Comparison of ENCODE assay signal across 10 cellular contexts in genomic region chr12:130873825-130874224, GRCh38. TPM values are rescaled to one million over a fixed set of nuclear protein-coding genes. Genes with fewer than 3 reads are reported as not detected.
DNase-seq lines count a peak whose midpoint lies in the region; ATAC-seq, FAIRE-seq and TF ChIP-seq lines count a peak whose summit lies in the region.
"Had no signal": no experiment of that assay in that cellular context is flagged by ENCODE, and none has a peak within 500 bp of the region (broad histone marks: within the 10 kb centered on the region; RNA-seq: fewer than 3 reads in every experiment).

No MANE protein-coding gene starts in this region.

- ATAC-seq in HG03460 (IDR thresholded peaks at IDR 0.05; ENCODE audit: unreplicated experiment) (no peak), GM21576 (IDR thresholded peaks at IDR 0.05; ENCODE audit: unreplicated experiment) (no peak), HG03135 (IDR thresholded peaks at IDR 0.05; ENCODE audit: unreplicated experiment) (no peak), GM19397 (IDR thresholded peaks at IDR 0.05; ENCODE audit: unreplicated experiment) (no peak)

- peak overlapping the region; percentile 82 for H3K9ac ChIP-seq in keratinocyte (ENCODE audit: control insufficient read depth, extremely low read depth, insufficient read depth, low read length)

- intact Hi-C loops in CD14-positive monocyte (cut with micrococcal nuclease): loop anchor here (5.0 to 10.0 kb wide), 2 partner anchors 37 to 1621 kb away; partner anchors contain the start of genes FBRSL1 (in 1 of the 2) and STX2 (in 1 of the 2)
- intact Hi-C loops in activated CD4-positive, alpha-beta memory T cell treated with anti-CD3 and anti-CD28 coated beads for 36 hours (cut with micrococcal nuclease): loop anchor here (1.0 to 10.0 kb wide), 5 partner anchors 112 to 1021 kb away; partner anchors contain the start of gene ULK1

- no peak for DNase-seq in CD14-positive monocyte (ENCODE audit: low spot score)
- no peak for DNase-seq in HFFc6
- peak; percentile 64 for DNase-seq in activated CD4-positive, alpha-beta memory T cell treated with anti-CD3 and anti-CD28 coated beads for 36 hours
- no peak for DNase-seq in keratinocyte (ENCODE audit: low read depth, low spot score)
- DNase-seq: activated CD8-positive, alpha-beta memory T cell treated with anti-CD3 and anti-CD28 coated beads, Interleukin-2, amount 50 U/mL, for 48 hours; GF-D8 had no signal

- TF ChIP-seq CTCF in CD14-positive monocyte (IDR thresholded peaks at IDR 0.05) (no peak), HFFc6 (IDR thresholded peaks at IDR 0.05) (no peak), keratinocyte (optimal IDR thresholded peaks at IDR 0.05 in 1 of 3, IDR thresholded peaks at IDR 0.05 in 1 of 3, conservative IDR thresholded peaks at IDR 0.05 in 1 of 3; ENCODE audit: extremely low read depth in 1 of 3, insufficient read depth in 2 of 3, low read length in 3 of 3) (no peak)

- peaks cover 16% of the 10 kb centered on the region for H4K20me1 ChIP-seq in keratinocyte (ENCODE audit: control insufficient read depth, extremely low read depth, insufficient read depth, low read length)

- peaks cover 22 to 35% of the 10 kb centered on the region in 2 experiments for H3K36me3 ChIP-seq in keratinocyte (ENCODE audit: control insufficient read depth in 2 of 2, extremely low read depth in 1 of 2, insufficient read depth in 2 of 2, low read length in 2 of 2)

- H3K9me1 ChIP-seq in keratinocyte (ENCODE audit: control insufficient read depth, extremely low read depth, insufficient read depth, low read length): peaks cover 2% of the 10 kb centered on the region

- H3K27ac Mint-ChIP-seq in CD14-positive monocyte (peak overlapping the region in 4 of 7 donors; percentile 1 to 57 (median 18)), HFFc6 (peak overlapping the region; percentile 61; the same call in 1 of the 2 replicates)
- peak overlapping the region; percentile 99 for H3K27ac Mint-ChIP-seq in activated CD4-positive, alpha-beta memory T cell treated with anti-CD3 and anti-CD28 coated beads for 36 hours

- CTCF ChIA-PET in activated CD4-positive, alpha-beta memory T cell treated with anti-CD3 and anti-CD28 coated beads for 36 hours (lab: Charles Lee): interaction anchor here (1.5 kb wide), 1 partner anchor 47 kb away, joined by 5 read pairs; no protein-coding TSS in a partner anchor

- POLR2A ChIA-PET in activated CD4-positive, alpha-beta memory T cell treated with anti-CD3 and anti-CD28 coated beads for 36 hours (lab: Charles Lee): no interaction called here

- H3K4me3 Mint-ChIP-seq in CD14-positive monocyte: no peak overlapping the region
- peak overlapping the region; percentile 94 for H3K4me3 Mint-ChIP-seq in HFFc6
- peak overlapping the region; percentile 99 for H3K4me3 Mint-ChIP-seq in activated CD4-positive, alpha-beta memory T cell treated with anti-CD3 and anti-CD28 coated beads for 36 hours

- peak overlapping the region; percentile 83 for H3K4me2 ChIP-seq in keratinocyte (ENCODE audit: control insufficient read depth, extremely low read depth, insufficient read depth, low read depth, low read length)

- H3K36me3 Mint-ChIP-seq in CD14-positive monocyte: peaks cover 44 to 48% of the 10 kb centered on the region in 2 donors
- H3K36me3 Mint-ChIP-seq in HFFc6 (ENCODE audit: low read depth): peaks cover 42% of the 10 kb centered on the region
- H3K36me3 Mint-ChIP-seq in activated CD4-positive, alpha-beta memory T cell treated with anti-CD3 and anti-CD28 coated beads for 36 hours: peaks cover 58% of the 10 kb centered on the region

- H3K4me1 Mint-ChIP-seq in CD14-positive monocyte: peaks cover 30% of the 10 kb centered on the region
- H3K4me1 Mint-ChIP-seq in HFFc6 (ENCODE audit: low read depth): peaks cover 47% of the 10 kb centered on the region
- H3K4me1 Mint-ChIP-seq in activated CD4-positive, alpha-beta memory T cell treated with anti-CD3 and anti-CD28 coated beads for 36 hours (ENCODE audit: low read depth): peaks cover 52% of the 10 kb centered on the region

- dilution Hi-C loops in keratinocyte (cut with MboI; ENCODE audit: extremely low pct_ligation_motif_present, low sequenced_read_pairs): no loop called here

- no peaks in the 10 kb centered on the region for H3K9me3 ChIP-seq in keratinocyte (ENCODE audit: control insufficient read depth, low read depth, low read length)

- H3K4me3 ChIP-seq in keratinocyte (ENCODE audit: control insufficient read depth in 2 of 3, extremely low read depth in 1 of 3, insufficient read depth in 2 of 3, low read depth in 1 of 3, low read length in 3 of 3): peak overlapping the region; percentile 73 to 79 (median 78)

- no peak for FAIRE-seq in keratinocyte (lab: Jason Lieb, UNC)

- H3K27me3 Mint-ChIP-seq in CD14-positive monocyte (ENCODE audit: low read depth in 3 of 3) (peaks cover 0 to 1% (median 0%) of the 10 kb centered on the region in 3 donors), HFFc6 (ENCODE audit: insufficient read depth) (peaks cover 1% of the 10 kb centered on the region; the same call in 1 of the 2 replicates)
- H3K27me3 Mint-ChIP-seq in activated CD4-positive, alpha-beta memory T cell treated with anti-CD3 and anti-CD28 coated beads for 36 hours: no peaks in the 10 kb centered on the region

- peak overlapping the region; percentile 93 for H3K27ac ChIP-seq in keratinocyte (ENCODE audit: control insufficient read depth, insufficient read depth, low read length)

- H3K27me3 ChIP-seq in keratinocyte (ENCODE audit: control insufficient read depth, extremely low read depth, insufficient read depth, low read length): no peaks in the 10 kb centered on the region

- H3K4me1 ChIP-seq in keratinocyte (ENCODE audit: control insufficient read depth, extremely low read depth, insufficient read depth, low read length): peaks cover 15% of the 10 kb centered on the region

- H3K79me2 ChIP-seq in keratinocyte (ENCODE audit: control insufficient read depth, insufficient read depth, low read length): peaks cover 35% of the 10 kb centered on the region

- peaks cover 0 to 3% (median 0%) of the 10 kb centered on the region in 7 donors for H3K9me3 Mint-ChIP-seq in CD14-positive monocyte
- no peaks in the 10 kb centered on the region for H3K9me3 Mint-ChIP-seq in HFFc6
- H3K9me3 Mint-ChIP-seq in activated CD4-positive, alpha-beta memory T cell treated with anti-CD3 and anti-CD28 coated beads for 36 hours: no peaks in the 10 kb centered on the region

- no peak overlapping the region for H2AFZ ChIP-seq in keratinocyte (ENCODE audit: control insufficient read depth, low read length)

RNA-seq across cellular contexts. Expression of gene RAN, which starts 2.0 kb away (rescaled TPM):
- polyA plus RNA-seq in CD14-positive monocyte: 100 to 1,000 TPM; 366 to 443 TPM
- 1,000 to 10,000 TPM; 1,033 to 1,278 (median 1,071) TPM for total RNA-seq in HFFc6 (2021; fragmentation: NEBNext Ultra II Directional; extraction: Animal tissue kit (Norgen Biotek cat#: 25700))
- total RNA-seq in activated CD4-positive, alpha-beta memory T cell treated with anti-CD3 and anti-CD28 coated beads for 36 hours: 1,000 to 10,000 TPM; 2,100 to 2,144 TPM
- polyA plus RNA-seq in keratinocyte: 1,539 to 2,211 TPM (median 2,045 TPM) in 3 replicates
- 305 TPM for polyA plus RNA-seq in keratinocyte (2011; ENCODE audit: low read depth)
- 2,214 and 2,626 TPM in 2 replicates for polyA plus RNA-seq in keratinocyte (2011; cell fraction: cytosol; rRNA removed)
- polyA plus RNA-seq in keratinocyte (2011; cell fraction: nucleus; rRNA removed): 1,145 and 1,369 TPM in 2 replicates
- polyA plus RNA-seq in keratinocyte (2012; ENCODE audit: low replicate concordance): 822 and 1,372 TPM in 2 replicates
- polyA minus RNA-seq in keratinocyte: 358 to 1,328 TPM (median 961 TPM) in 3 replicates
- polyA minus RNA-seq in keratinocyte (2011; cell fraction: cytosol; rRNA and poly(A)+ RNA removed): 528 TPM
- polyA minus RNA-seq in keratinocyte (2011; cell fraction: nucleus; rRNA and poly(A)+ RNA removed): 168 and 300 TPM in 2 replicates

RNA-seq across cellular contexts. Expression of gene STX2, which starts 34.8 kb away (rescaled TPM):
- polyA plus RNA-seq in CD14-positive monocyte: 1 to 10 TPM; 4.8 to 7.6 TPM
- 10 to 100 TPM; 31.4 to 39.4 (median 34.5) TPM for total RNA-seq in HFFc6 (2021; fragmentation: NEBNext Ultra II Directional; extraction: Animal tissue kit (Norgen Biotek cat#: 25700))
- total RNA-seq in activated CD4-positive, alpha-beta memory T cell treated with anti-CD3 and anti-CD28 coated beads for 36 hours: 10 to 100 TPM; 18.1 to 22.8 TPM
- polyA plus RNA-seq in keratinocyte: 14.8 to 24.1 TPM (median 18.9 TPM) in 3 replicates
- 45.9 TPM for polyA plus RNA-seq in keratinocyte (2011; ENCODE audit: low read depth)
- 12.7 and 18.4 TPM in 2 replicates for polyA plus RNA-seq in keratinocyte (2011; cell fraction: cytosol; rRNA removed)
- 39.9 and 45.8 TPM in 2 replicates for polyA plus RNA-seq in keratinocyte (2011; cell fraction: nucleus; rRNA removed)
- 5.6 and 16.1 TPM in 2 replicates for polyA plus RNA-seq in keratinocyte (2012; ENCODE audit: low replicate concordance)
- 6.2 to 13.8 TPM (median 6.9 TPM) in 3 replicates for polyA minus RNA-seq in keratinocyte
- 9.8 TPM for polyA minus RNA-seq in keratinocyte (2011; cell fraction: cytosol; rRNA and poly(A)+ RNA removed)
- 4.9 and 9.9 TPM in 2 replicates for polyA minus RNA-seq in keratinocyte (2011; cell fraction: nucleus; rRNA and poly(A)+ RNA removed)

Comparison
In these comparisons a context has a peak if more than half of its experiments do, and no peak if none do; other contexts are left out.
1. H3K27ac Mint-ChIP-seq: peak in every context shown above with its lines; median percentile 99 in activated CD4-positive, alpha-beta memory T cell treated with anti-CD3 and anti-CD28 coated beads for 36 hours; 61 in HFFc6; 18 in CD14-positive monocyte.
2. H3K4me3 Mint-ChIP-seq: peak in HFFc6 (single experiment) and activated CD4-positive, alpha-beta memory T cell treated with anti-CD3 and anti-CD28 coated beads for 36 hours (single experiment); none in CD14-positive monocyte (0 of 2).